In genomic region chr5:32297181-32298055, GRCh38 we compare ENCODE assay signal across 9 cellular contexts. TPM values are rescaled to one million over a fixed set of nuclear protein-coding genes. Genes with fewer than 3 reads are reported as not detected.
A peak's percentile ranks its signal among the peaks of the same experiment; 100 is the strongest.
DNase-seq lines count a peak whose midpoint lies in the region; ATAC-seq and TF ChIP-seq lines count a peak whose summit lies in the region.
"Had no signal": no experiment of that assay in that cellular context is flagged by ENCODE, and none has a peak within 500 bp of the region (broad histone marks: within the 10 kb centered on the region; RNA-seq: fewer than 3 reads in every experiment).

No MANE protein-coding gene starts in this region.

- H3K9me3 Mint-ChIP-seq in WTC11, result no peaks in the 10 kb centered on the region
- no peaks in the 10 kb centered on the region for H3K9me3 Mint-ChIP-seq in stimulated activated naive CD8-positive, alpha-beta T cell treated with anti-CD3 and anti-CD28 coated beads, Interleukin-15, amount 100 ng/mL, for 72 hours

- WGBS in prostate gland, result 55% methylated on average over 2 of the region's 2 CpGs

- H3K27ac ChIP-seq in left ventricle myocardium inferior (replicated peaks) (no peak overlapping the region), foreskin keratinocyte (no peak overlapping the region), prostate gland (no peak overlapping the region), RWPE1 (no peak overlapping the region)
- H3K27ac ChIP-seq: WERI-Rb-1 had no signal

- ATAC-seq in left ventricle myocardium superior (peak; percentile 17), WTC11 (no peak), foreskin keratinocyte (peak; percentile 73), HG03520 (IDR thresholded peaks at IDR 0.05; ENCODE audit: unreplicated experiment) (no peak)
- ATAC-seq in stimulated activated naive CD8-positive, alpha-beta T cell treated with anti-CD3 and anti-CD28 coated beads, Interleukin-15, amount 100 ng/mL, for 72 hours, result peak; percentile 56

- H3K27me3 Mint-ChIP-seq in WTC11 (ENCODE audit: low read depth), result no peaks in the 10 kb centered on the region
- no peaks in the 10 kb centered on the region for H3K27me3 Mint-ChIP-seq in stimulated activated naive CD8-positive, alpha-beta T cell treated with anti-CD3 and anti-CD28 coated beads, Interleukin-15, amount 100 ng/mL, for 72 hours

- H3K27ac Mint-ChIP-seq in WTC11, result peak overlapping the region; percentile 84
- peak overlapping the region; percentile 20 to 79 for H3K27ac Mint-ChIP-seq in stimulated activated naive CD8-positive, alpha-beta T cell treated with anti-CD3 and anti-CD28 coated beads, Interleukin-15, amount 100 ng/mL, for 72 hours

- DNase-seq in left ventricle myocardium superior (no peak), left ventricle myocardium inferior (no peak), WTC11 (ENCODE audit: low spot score) (no peak), foreskin keratinocyte (peak in 1 of 2 donors; percentile 40), prostate gland (ENCODE audit: low spot score) (no peak), RWPE1 (ENCODE audit: low spot score) (no peak)
- DNase-seq in stimulated activated naive CD8-positive, alpha-beta T cell treated with anti-CD3 and anti-CD28 coated beads, Interleukin-15, amount 100 ng/mL, for 72 hours, result no peak
- DNase-seq: WERI-Rb-1 had no signal

- peaks cover 42% of the 10 kb centered on the region for H3K4me1 Mint-ChIP-seq in WTC11
- peaks cover 50% of the 10 kb centered on the region for H3K4me1 Mint-ChIP-seq in stimulated activated naive CD8-positive, alpha-beta T cell treated with anti-CD3 and anti-CD28 coated beads, Interleukin-15, amount 100 ng/mL, for 72 hours

- CTCF ChIA-PET in WTC11 (lab: Charles Lee) (interaction anchor here (1.2 to 3.0 kb wide), 2 partner anchors 22 to 32 kb away, joined by 3 to 8 read pairs; no protein-coding TSS in a partner anchor), RWPE1 (lab: Yijun Ruan, JAX) (no interaction called here)

- H3K4me3 ChIP-seq in left ventricle myocardium inferior (no peak overlapping the region), prostate gland (no peak overlapping the region)

- TF ChIP-seq CTCF in left ventricle myocardium inferior (IDR thresholded peaks at IDR 0.05; ENCODE audit: borderline replicate concordance) (no peak), WTC11 (IDR thresholded peaks at IDR 0.05) (no peak), foreskin keratinocyte (conservative IDR thresholded peaks at IDR 0.05) (no peak), prostate gland (IDR thresholded peaks at IDR 0.05) (no peak), RWPE1 (conservative IDR thresholded peaks at IDR 0.05; ENCODE audit: low read depth) (no peak)

- H3K4me3 Mint-ChIP-seq in WTC11, result no peak overlapping the region
- peak overlapping the region; percentile 44 to 53 for H3K4me3 Mint-ChIP-seq in stimulated activated naive CD8-positive, alpha-beta T cell treated with anti-CD3 and anti-CD28 coated beads, Interleukin-15, amount 100 ng/mL, for 72 hours

- H3K9me3 ChIP-seq in left ventricle myocardium inferior (replicated peaks), result no peaks in the 10 kb centered on the region
- no peaks in the 10 kb centered on the region for H3K9me3 ChIP-seq in prostate gland

- H3K36me3 ChIP-seq in left ventricle myocardium inferior, result peaks cover 26% of the 10 kb centered on the region
- H3K36me3 ChIP-seq in prostate gland, result no peaks in the 10 kb centered on the region

- intact Hi-C loops in left ventricle myocardium superior (cut with micrococcal nuclease), result no loop called here
- intact Hi-C loops in left ventricle myocardium inferior (cut with micrococcal nuclease), result no loop called here
- intact Hi-C loops in prostate gland (cut with DNase I), result no loop called here

- peaks cover 24% of the 10 kb centered on the region for H3K36me3 Mint-ChIP-seq in WTC11

- POLR2A ChIA-PET in WTC11 (lab: Charles Lee) (interaction anchor here (0.7 kb wide), 1 partner anchor 9 kb away, joined by 5 read pairs; no protein-coding TSS in a partner anchor), RWPE1 (lab: Yijun Ruan, JAX; ENCODE audit: low non-redundant PET) (no interaction called here)

- TF ChIP-seq POLR2A in prostate gland (IDR thresholded peaks at IDR 0.05), result no peak

- H3K4me1 ChIP-seq in left ventricle myocardium inferior (peaks cover 62% of the 10 kb centered on the region), foreskin keratinocyte (peaks cover 8% of the 10 kb centered on the region), prostate gland (replicated peaks) (no peaks in the 10 kb centered on the region)

- H3K27me3 ChIP-seq in left ventricle myocardium inferior (ENCODE audit: low read depth), result no peaks in the 10 kb centered on the region
- no peaks in the 10 kb centered on the region for H3K27me3 ChIP-seq in foreskin keratinocyte
- no peaks in the 10 kb centered on the region for H3K27me3 ChIP-seq in prostate gland (replicated peaks; ENCODE audit: insufficient read depth)

TF ChIP-seq in WTC11, 78 proteins besides CTCF, POLR2A, EP300 and RAD21:
- TF ChIP-seq ZNF425 (CRISPR knock-in tag; conservative IDR thresholded peaks at IDR 0.05) (no peak), NFE2L1 (CRISPR knock-in tag; IDR thresholded peaks at IDR 0.05) (no peak), PRRX2 (CRISPR knock-in tag; IDR thresholded peaks at IDR 0.05) (no peak), AFF4 (CRISPR knock-in tag; IDR thresholded peaks at IDR 0.05; ENCODE audit: borderline replicate concordance) (no peak), SMAD3 (CRISPR knock-in tag; IDR thresholded peaks at IDR 0.05; ENCODE audit: borderline replicate concordance) (no peak)
- TF ChIP-seq, protein P1, sequence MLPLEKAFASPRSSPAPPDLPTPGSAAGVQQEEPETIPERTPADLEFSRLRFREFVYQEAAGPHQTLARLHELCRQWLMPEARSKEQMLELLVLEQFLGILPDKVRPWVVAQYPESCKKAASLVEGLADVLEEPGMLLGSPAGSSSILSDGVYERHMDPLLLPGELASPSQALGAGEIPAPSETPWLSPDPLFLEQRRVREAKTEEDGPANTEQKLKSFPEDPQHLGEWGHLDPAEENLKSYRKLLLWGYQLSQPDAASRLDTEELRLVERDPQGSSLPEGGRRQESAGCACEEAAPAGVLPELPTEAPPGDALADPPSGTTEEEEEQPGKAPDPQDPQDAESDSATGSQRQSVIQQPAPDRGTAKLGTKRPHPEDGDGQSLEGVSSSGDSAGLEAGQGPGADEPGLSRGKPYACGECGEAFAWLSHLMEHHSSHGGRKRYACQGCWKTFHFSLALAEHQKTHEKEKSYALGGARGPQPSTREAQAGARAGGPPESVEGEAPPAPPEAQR (CRISPR knock-in tag; IDR thresholded peaks at IDR 0.05), result no peak

RNA-seq across cellular contexts. Expression of gene MTMR12, which starts 15.3 kb away (rescaled TPM):
- total RNA-seq in left ventricle myocardium superior (17.4 TPM), left ventricle myocardium inferior (13.8 TPM), WTC11 (2021) (34.9 to 42.7 TPM (median 37.2 TPM) in 3 replicates), foreskin keratinocyte (17.1 and 19.3 TPM in 2 replicates), prostate gland (10 to 100 TPM; 43.1 to 70.7 TPM)
- polyA plus RNA-seq in foreskin keratinocyte, result 4.5 and 5.7 TPM in 2 replicates

Comparison
In these comparisons a context has a peak if more than half of its experiments do, and no peak if none do; other contexts are left out.
1. ATAC-seq: peak in left ventricle myocardium superior (single experiment), foreskin keratinocyte (single experiment) and stimulated activated naive CD8-positive, alpha-beta T cell treated with anti-CD3 and anti-CD28 coated beads, Interleukin-15, amount 100 ng/mL, for 72 hours (single experiment); none in WTC11 (single experiment) and HG03520 (single experiment).